1 cellular context compared by ENCODE assay signal in the genomic region with DNA sequence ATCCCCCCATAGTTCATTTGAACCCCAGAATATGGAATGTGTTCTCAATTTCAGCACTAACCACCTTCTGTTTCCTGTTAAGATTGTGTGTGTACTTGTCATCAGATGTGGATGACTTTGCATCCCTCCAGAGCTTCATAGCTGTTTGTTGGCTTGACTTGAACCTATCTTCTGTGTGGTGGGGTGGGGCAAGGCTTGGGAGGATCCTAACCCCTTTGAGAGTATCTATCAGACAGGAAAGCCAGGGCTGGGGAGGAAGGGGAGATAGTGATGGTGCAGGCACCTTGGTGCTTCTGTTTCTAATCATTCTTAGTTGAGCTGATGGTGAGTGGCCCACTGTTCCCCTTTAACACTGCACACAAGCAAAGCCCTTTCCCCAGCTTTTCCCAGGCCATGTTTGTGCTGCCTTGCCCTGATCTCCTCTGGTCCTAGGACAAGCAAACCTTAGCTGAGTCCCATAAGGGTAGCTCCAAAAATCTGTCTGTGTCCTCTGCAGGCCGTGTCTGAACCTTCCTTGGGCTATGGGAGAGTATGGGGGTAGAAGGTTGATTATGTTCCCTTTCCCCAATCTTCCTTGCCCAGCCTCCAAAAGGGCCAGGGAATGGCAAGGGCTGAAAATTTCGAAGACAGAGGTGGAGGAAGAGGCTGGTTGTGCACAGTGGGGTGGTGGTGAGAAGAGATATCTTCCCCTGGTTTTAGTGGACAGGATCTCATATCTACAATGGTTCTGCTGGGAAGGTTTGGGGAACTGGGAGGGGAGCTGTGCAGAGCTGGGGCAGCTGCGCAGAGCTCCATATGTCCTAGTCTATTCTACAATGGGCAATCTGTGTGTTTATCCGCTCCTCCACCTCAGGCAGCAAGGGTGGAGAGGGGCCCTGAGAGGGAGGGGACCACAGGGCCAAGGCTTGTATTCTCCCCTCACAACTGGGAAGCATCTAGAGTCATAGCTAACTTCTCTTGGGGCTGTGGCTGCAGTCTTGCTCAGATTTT.
TF ChIP-seq lines count a peak whose summit lies in the region.

No MANE protein-coding gene starts in this region.

TF ChIP-seq in SK-N-SH, 30 proteins besides CTCF, POLR2A, EP300 and RAD21 (continued from another document):
- no peak for TF ChIP-seq PBX3 (IDR thresholded peaks at IDR 0.05)
- no peak for TF ChIP-seq MEF2A (IDR thresholded peaks at IDR 0.05; ENCODE audit: borderline replicate concordance, low read depth)
- TF ChIP-seq, protein P1, sequence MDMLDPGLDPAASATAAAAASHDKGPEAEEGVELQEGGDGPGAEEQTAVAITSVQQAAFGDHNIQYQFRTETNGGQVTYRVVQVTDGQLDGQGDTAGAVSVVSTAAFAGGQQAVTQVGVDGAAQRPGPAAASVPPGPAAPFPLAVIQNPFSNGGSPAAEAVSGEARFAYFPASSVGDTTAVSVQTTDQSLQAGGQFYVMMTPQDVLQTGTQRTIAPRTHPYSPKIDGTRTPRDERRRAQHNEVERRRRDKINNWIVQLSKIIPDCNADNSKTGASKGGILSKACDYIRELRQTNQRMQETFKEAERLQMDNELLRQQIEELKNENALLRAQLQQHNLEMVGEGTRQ (IDR thresholded peaks at IDR 0.05; ENCODE audit: borderline replicate concordance, low read depth, low read length): no peak
- no peak for TF ChIP-seq JUND (IDR thresholded peaks at IDR 0.05)
- no peak for TF ChIP-seq MAX (IDR thresholded peaks at IDR 0.05; ENCODE audit: low read depth)
- TF ChIP-seq GABPA (IDR thresholded peaks at IDR 0.05; ENCODE audit: low read depth): no peak
- no peak for TF ChIP-seq GATA2 (CRISPR knock-in tag; IDR thresholded peaks at IDR 0.05)
- TF ChIP-seq, protein P2, sequence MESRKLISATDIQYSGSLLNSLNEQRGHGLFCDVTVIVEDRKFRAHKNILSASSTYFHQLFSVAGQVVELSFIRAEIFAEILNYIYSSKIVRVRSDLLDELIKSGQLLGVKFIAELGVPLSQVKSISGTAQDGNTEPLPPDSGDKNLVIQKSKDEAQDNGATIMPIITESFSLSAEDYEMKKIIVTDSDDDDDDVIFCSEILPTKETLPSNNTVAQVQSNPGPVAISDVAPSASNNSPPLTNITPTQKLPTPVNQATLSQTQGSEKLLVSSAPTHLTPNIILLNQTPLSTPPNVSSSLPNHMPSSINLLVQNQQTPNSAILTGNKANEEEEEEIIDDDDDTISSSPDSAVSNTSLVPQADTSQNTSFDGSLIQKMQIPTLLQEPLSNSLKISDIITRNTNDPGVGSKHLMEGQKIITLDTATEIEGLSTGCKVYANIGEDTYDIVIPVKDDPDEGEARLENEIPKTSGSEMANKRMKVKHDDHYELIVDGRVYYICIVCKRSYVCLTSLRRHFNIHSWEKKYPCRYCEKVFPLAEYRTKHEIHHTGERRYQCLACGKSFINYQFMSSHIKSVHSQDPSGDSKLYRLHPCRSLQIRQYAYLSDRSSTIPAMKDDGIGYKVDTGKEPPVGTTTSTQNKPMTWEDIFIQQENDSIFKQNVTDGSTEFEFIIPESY (IDR thresholded peaks at IDR 0.05; ENCODE audit: borderline replicate concordance, low read depth): no peak
- TF ChIP-seq SIN3A (IDR thresholded peaks at IDR 0.05; ENCODE audit: borderline replicate concordance, low read depth, low read length): no peak
- no peak for TF ChIP-seq POLR2AphosphoS5 (IDR thresholded peaks at IDR 0.05; ENCODE audit: low read depth, low read length)
- TF ChIP-seq RFX5 (IDR thresholded peaks at IDR 0.05; ENCODE audit: low read length): no peak
TF ChIP-seq in SK-N-SH: peak in this region for 0.
